In the genomic region with DNA sequence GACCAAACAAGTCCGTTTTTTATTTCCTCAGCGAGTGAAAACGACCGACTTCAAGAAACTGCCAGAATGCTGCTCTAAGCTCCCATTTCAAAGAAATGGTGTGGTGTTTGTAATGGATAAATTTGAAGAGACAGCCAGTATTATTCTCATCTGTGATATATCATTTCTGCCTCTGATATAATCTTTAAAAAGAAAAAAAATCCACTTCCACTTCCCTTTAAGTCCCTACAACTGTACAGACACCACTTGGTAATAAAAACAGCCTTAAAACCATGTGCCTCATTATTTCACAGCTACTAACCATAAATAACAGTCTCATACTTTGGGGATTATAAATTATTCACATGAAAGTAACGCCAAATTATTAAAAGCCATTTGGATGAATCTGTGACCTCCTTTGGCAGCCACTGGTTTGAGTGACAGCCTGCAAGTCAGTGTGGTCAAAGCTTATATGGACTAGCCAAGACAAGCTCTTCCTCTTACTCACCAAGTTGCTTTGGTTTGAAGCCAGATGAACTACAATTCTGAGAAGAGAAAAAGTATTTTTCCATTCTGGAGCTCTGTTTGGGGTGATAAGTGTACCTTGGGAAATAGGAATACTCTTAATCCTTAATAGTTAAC, we compare ENCODE assay signal across 13 cellular contexts.
DNase-seq lines count a peak whose midpoint lies in the region; ATAC-seq and TF ChIP-seq lines count a peak whose summit lies in the region.
"Had no signal": no experiment of that assay in that cellular context is flagged by ENCODE, and none has a peak within 500 bp of the region (broad histone marks: within the 10 kb centered on the region; RNA-seq: fewer than 3 reads in every experiment).

No MANE protein-coding gene starts in this region.

- no peaks in the 10 kb centered on the region for H3K9me3 ChIP-seq in breast epithelium
- H3K9me3 ChIP-seq in RWPE2 (ENCODE audit: severe bottlenecking), result no peaks in the 10 kb centered on the region

- H3K27ac Mint-ChIP-seq in MCF 10A (ENCODE audit: low read depth, unreplicated experiment), result peak overlapping the region; percentile 28

- H3K27me3 ChIP-seq in breast epithelium (no peaks in the 10 kb centered on the region), RWPE2 (ENCODE audit: insufficient read depth, poor library complexity, severe bottlenecking) (no peaks in the 10 kb centered on the region)

- H3K4me3 ChIP-seq in breast epithelium (no peak overlapping the region), RWPE2 (ENCODE audit: severe bottlenecking) (no peak overlapping the region)

- TF ChIP-seq CTCF in MCF 10A (IDR thresholded peaks at IDR 0.05; ENCODE audit: unreplicated experiment) (no peak), breast epithelium (IDR thresholded peaks at IDR 0.05) (no peak), RWPE2 (IDR thresholded peaks at IDR 0.05; ENCODE audit: poor library complexity, severe bottlenecking) (no peak)

- peak; percentile 58; the same call in 2 of the 3 replicates for ATAC-seq in RWPE2 (ENCODE audit: low read depth)
- peak; percentile 51 for ATAC-seq in esophagus mucosa
- no peak for ATAC-seq in HG02885 (IDR thresholded peaks at IDR 0.05; ENCODE audit: poor library complexity, unreplicated experiment)
- ATAC-seq in HG03095 (IDR thresholded peaks at IDR 0.05; ENCODE audit: unreplicated experiment), result no peak
- ATAC-seq in GM18498 (IDR thresholded peaks at IDR 0.05; ENCODE audit: unreplicated experiment), result no peak
- ATAC-seq: activated T-cell treated with anti-CD3 and anti-CD28 coated beads, Interleukin-2, amount 50 U/mL, for 4 hours had no signal

- BruUV-seq in MCF 10A (replicated peaks; lab: Mats Ljungman, UMichigan), result no TSS peak

- TF ChIP-seq POLR2A in breast epithelium (IDR thresholded peaks at IDR 0.05), result no peak

- intact Hi-C loops in MCF 10A (cut with micrococcal nuclease) (no loop called here), breast epithelium (cut with DNase I; ENCODE audit: low total_unique reads) (no loop called here)

- H3K4me1 ChIP-seq in breast epithelium (no peaks in the 10 kb centered on the region), RWPE2 (ENCODE audit: insufficient read depth, poor library complexity, severe bottlenecking) (no peaks in the 10 kb centered on the region)
- H3K4me1 ChIP-seq: parathyroid adenoma had no signal

- H3K27me3 Mint-ChIP-seq in MCF 10A (ENCODE audit: insufficient read depth, unreplicated experiment), result no peaks in the 10 kb centered on the region

- CTCF ChIA-PET in MCF 10A (lab: Yijun Ruan, JAX), result interaction anchor here (0.6 kb wide), 1 partner anchor 737 kb away, joined by 3 read pairs; no protein-coding TSS in a partner anchor

- POLR2A ChIA-PET in MCF 10A (lab: Yijun Ruan, JAX), result interaction anchor here (0.7 kb wide), 1 partner anchor 83 kb away, joined by 5 read pairs; no protein-coding TSS in a partner anchor

- H3K36me3 ChIP-seq in breast epithelium (no peaks in the 10 kb centered on the region), RWPE2 (ENCODE audit: low read depth) (no peaks in the 10 kb centered on the region)

- H3K4me1 Mint-ChIP-seq in MCF 10A (ENCODE audit: insufficient read depth, unreplicated experiment), result no peaks in the 10 kb centered on the region

- H3K27ac ChIP-seq in breast epithelium (no peak overlapping the region), RWPE2 (ENCODE audit: poor library complexity, severe bottlenecking) (no peak overlapping the region)
- H3K27ac ChIP-seq: parathyroid adenoma had no signal

- peak; percentile 39 for DNase-seq in MCF 10A (ENCODE audit: unreplicated experiment)
- DNase-seq in breast epithelium (ENCODE audit: low spot score in 2 of 2), result no peak
- no peak for DNase-seq in RWPE2 (ENCODE audit: low spot score)
- no peak for DNase-seq in NK-92 treated with Interleukin-12 subunit alpha and Interleukin-12 subunit beta, amount 100 ng/mL, for 24 hours (lab: John Stamatoyannopoulos, UW)
- DNase-seq: activated T-cell treated with anti-CD3 and anti-CD28 coated beads, Interleukin-2, amount 50 U/mL, for 4 hours; DMS 273 treated with DMSO at 0.1 percent for 48 hours; glutamatergic neuron; kidney had no signal

- H3K9me3 Mint-ChIP-seq in MCF 10A (ENCODE audit: unreplicated experiment), result no peaks in the 10 kb centered on the region
- H3K9me3 Mint-ChIP-seq: activated T-cell treated with anti-CD3 and anti-CD28 coated beads, Interleukin-2, amount 50 U/mL, for 4 hours had no signal

- no peak overlapping the region for H3K4me3 Mint-ChIP-seq in MCF 10A (ENCODE audit: unreplicated experiment)
- H3K4me3 Mint-ChIP-seq: activated T-cell treated with anti-CD3 and anti-CD28 coated beads, Interleukin-2, amount 50 U/mL, for 4 hours had no signal

- H3K36me3 Mint-ChIP-seq in MCF 10A (ENCODE audit: insufficient read depth, unreplicated experiment), result no peaks in the 10 kb centered on the region

Comparison
In these comparisons a context has a peak if more than half of its experiments do, and no peak if none do; other contexts are left out.
1. ATAC-seq: peak in RWPE2 (single experiment) and esophagus mucosa (single experiment); none in HG02885 (single experiment), HG03095 (single experiment) and GM18498 (single experiment).